In the genomic region with DNA sequence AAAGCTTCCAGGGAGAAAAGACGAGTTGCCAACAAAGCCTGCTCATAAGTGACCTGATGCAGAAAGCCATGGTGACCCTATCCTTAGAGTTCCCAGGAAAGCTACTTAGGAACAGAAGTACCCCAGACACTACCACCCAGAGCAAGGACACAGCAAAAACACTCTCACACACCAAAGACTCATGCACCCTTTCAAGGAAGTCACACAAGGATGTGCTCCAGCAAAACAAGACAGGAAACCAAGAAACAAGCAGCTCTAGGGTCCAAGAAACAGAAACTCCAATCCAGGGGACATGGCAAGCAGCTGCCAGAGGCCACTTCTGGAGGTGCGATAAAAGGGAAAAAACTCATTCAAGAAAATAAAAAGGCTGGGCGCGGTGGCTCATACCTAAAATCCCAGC, we compare ENCODE assay signal across 2 cellular contexts.
TF ChIP-seq lines count a peak whose summit lies in the region.

No MANE protein-coding gene starts in this region.

TF ChIP-seq in GM23338, 12 proteins besides CTCF, POLR2A, EP300 and RAD21 (continues in another document):
- TF ChIP-seq ZNF462 (CRISPR knock-in tag; IDR thresholded peaks at IDR 0.05) = no peak
- TF ChIP-seq EZH2 (IDR thresholded peaks at IDR 0.05; ENCODE audit: low read depth, unreplicated experiment) = no peak
- no peak for TF ChIP-seq EZH2phosphoT487 (IDR thresholded peaks at IDR 0.05; ENCODE audit: unreplicated experiment)
- TF ChIP-seq POLR2AphosphoS5 (IDR thresholded peaks at IDR 0.05; ENCODE audit: low read depth) = no peak
- TF ChIP-seq ETS1 (IDR thresholded peaks at IDR 0.05) = no peak
- TF ChIP-seq ZNF331 (CRISPR knock-in tag; IDR thresholded peaks at IDR 0.05; ENCODE audit: low read depth) = no peak
- no peak for TF ChIP-seq NANOG (IDR thresholded peaks at IDR 0.05; ENCODE audit: borderline replicate concordance)
- no peak for TF ChIP-seq CREB1 (CRISPR knock-in tag; IDR thresholded peaks at IDR 0.05; ENCODE audit: low read depth)
- no peak for TF ChIP-seq ZNF114 (CRISPR knock-in tag; IDR thresholded peaks at IDR 0.05)
- TF ChIP-seq, protein P1, sequence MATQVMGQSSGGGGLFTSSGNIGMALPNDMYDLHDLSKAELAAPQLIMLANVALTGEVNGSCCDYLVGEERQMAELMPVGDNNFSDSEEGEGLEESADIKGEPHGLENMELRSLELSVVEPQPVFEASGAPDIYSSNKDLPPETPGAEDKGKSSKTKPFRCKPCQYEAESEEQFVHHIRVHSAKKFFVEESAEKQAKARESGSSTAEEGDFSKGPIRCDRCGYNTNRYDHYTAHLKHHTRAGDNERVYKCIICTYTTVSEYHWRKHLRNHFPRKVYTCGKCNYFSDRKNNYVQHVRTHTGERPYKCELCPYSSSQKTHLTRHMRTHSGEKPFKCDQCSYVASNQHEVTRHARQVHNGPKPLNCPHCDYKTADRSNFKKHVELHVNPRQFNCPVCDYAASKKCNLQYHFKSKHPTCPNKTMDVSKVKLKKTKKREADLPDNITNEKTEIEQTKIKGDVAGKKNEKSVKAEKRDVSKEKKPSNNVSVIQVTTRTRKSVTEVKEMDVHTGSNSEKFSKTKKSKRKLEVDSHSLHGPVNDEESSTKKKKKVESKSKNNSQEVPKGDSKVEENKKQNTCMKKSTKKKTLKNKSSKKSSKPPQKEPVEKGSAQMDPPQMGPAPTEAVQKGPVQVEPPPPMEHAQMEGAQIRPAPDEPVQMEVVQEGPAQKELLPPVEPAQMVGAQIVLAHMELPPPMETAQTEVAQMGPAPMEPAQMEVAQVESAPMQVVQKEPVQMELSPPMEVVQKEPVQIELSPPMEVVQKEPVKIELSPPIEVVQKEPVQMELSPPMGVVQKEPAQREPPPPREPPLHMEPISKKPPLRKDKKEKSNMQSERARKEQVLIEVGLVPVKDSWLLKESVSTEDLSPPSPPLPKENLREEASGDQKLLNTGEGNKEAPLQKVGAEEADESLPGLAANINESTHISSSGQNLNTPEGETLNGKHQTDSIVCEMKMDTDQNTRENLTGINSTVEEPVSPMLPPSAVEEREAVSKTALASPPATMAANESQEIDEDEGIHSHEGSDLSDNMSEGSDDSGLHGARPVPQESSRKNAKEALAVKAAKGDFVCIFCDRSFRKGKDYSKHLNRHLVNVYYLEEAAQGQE (IDR thresholded peaks at IDR 0.05; ENCODE audit: unreplicated experiment) = no peak

TF ChIP-seq in WTC11, 78 proteins besides CTCF, POLR2A, EP300 and RAD21 (continued from another document):
- TF ChIP-seq, protein P2, sequence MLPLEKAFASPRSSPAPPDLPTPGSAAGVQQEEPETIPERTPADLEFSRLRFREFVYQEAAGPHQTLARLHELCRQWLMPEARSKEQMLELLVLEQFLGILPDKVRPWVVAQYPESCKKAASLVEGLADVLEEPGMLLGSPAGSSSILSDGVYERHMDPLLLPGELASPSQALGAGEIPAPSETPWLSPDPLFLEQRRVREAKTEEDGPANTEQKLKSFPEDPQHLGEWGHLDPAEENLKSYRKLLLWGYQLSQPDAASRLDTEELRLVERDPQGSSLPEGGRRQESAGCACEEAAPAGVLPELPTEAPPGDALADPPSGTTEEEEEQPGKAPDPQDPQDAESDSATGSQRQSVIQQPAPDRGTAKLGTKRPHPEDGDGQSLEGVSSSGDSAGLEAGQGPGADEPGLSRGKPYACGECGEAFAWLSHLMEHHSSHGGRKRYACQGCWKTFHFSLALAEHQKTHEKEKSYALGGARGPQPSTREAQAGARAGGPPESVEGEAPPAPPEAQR (CRISPR knock-in tag; IDR thresholded peaks at IDR 0.05) = no peak
- TF ChIP-seq ZNF232 (CRISPR knock-in tag; IDR thresholded peaks at IDR 0.05) (no peak), ZNF671 (CRISPR knock-in tag; IDR thresholded peaks at IDR 0.05) (no peak), ZNF423 (CRISPR knock-in tag; IDR thresholded peaks at IDR 0.05) (no peak), NFATC4 (CRISPR knock-in tag; IDR thresholded peaks at IDR 0.05) (no peak), JAZF1 (CRISPR knock-in tag; IDR thresholded peaks at IDR 0.05) (no peak), NFYB (CRISPR knock-in tag; conservative IDR thresholded peaks at IDR 0.05; ENCODE audit: low read depth) (no peak), PRDM15 (CRISPR knock-in tag; IDR thresholded peaks at IDR 0.05) (no peak), SMAD3 (CRISPR knock-in tag; IDR thresholded peaks at IDR 0.05; ENCODE audit: borderline replicate concordance) (no peak)
- TF ChIP-seq, protein P3, sequence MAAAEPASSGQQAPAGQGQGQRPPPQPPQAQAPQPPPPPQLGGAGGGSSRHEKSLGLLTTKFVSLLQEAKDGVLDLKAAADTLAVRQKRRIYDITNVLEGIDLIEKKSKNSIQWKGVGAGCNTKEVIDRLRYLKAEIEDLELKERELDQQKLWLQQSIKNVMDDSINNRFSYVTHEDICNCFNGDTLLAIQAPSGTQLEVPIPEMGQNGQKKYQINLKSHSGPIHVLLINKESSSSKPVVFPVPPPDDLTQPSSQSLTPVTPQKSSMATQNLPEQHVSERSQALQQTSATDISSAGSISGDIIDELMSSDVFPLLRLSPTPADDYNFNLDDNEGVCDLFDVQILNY (CRISPR knock-in tag; IDR thresholded peaks at IDR 0.05) = no peak
- TF ChIP-seq, protein P4, sequence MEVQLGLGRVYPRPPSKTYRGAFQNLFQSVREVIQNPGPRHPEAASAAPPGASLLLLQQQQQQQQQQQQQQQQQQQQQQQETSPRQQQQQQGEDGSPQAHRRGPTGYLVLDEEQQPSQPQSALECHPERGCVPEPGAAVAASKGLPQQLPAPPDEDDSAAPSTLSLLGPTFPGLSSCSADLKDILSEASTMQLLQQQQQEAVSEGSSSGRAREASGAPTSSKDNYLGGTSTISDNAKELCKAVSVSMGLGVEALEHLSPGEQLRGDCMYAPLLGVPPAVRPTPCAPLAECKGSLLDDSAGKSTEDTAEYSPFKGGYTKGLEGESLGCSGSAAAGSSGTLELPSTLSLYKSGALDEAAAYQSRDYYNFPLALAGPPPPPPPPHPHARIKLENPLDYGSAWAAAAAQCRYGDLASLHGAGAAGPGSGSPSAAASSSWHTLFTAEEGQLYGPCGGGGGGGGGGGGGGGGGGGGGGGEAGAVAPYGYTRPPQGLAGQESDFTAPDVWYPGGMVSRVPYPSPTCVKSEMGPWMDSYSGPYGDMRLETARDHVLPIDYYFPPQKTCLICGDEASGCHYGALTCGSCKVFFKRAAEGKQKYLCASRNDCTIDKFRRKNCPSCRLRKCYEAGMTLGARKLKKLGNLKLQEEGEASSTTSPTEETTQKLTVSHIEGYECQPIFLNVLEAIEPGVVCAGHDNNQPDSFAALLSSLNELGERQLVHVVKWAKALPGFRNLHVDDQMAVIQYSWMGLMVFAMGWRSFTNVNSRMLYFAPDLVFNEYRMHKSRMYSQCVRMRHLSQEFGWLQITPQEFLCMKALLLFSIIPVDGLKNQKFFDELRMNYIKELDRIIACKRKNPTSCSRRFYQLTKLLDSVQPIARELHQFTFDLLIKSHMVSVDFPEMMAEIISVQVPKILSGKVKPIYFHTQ (CRISPR knock-in tag; IDR thresholded peaks at IDR 0.05) = no peak
TF ChIP-seq in WTC11: peak in this region for 0.
